ENCODE assay signal across 24 cellular contexts in the genomic region with DNA sequence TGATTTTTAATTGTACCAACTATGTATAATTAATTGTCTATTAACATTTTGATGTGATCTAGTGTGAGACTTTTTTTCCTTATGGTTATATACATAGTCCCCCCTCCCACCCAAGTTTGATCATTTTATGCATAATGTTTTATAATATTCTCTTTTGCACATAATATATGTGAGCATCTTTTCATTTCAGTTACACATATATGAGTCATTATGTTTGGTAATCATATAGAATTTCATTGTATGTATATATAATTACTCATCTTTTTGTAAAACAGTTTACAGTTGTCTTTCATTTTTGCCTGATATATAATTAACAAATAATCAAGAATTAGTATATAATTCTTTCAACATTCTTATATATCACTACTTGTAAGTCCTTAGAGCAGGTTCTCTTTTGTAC. TPM values are rescaled to one million over a fixed set of nuclear protein-coding genes. Genes with fewer than 3 reads are reported as not detected.
"Had no signal": no experiment of that assay in that cellular context is flagged by ENCODE, and none has a peak within 500 bp of the region (broad histone marks: within the 10 kb centered on the region; RNA-seq: fewer than 3 reads in every experiment).

No MANE protein-coding gene starts in this region.

- ATAC-seq: HepG2, Panc1, Right ventricle myocardium inferior, SK-N-SH treated with all-trans-retinoic acid at 6 μM for 48 hours had no signal

- FAIRE-seq: HepG2 had no signal

- H3K4me1 ChIP-seq: SJCRH30 had no signal

- H3K27ac ChIP-seq: RWPE1, SJCRH30 had no signal

- H3K27me3 ChIP-seq: MG63, SJCRH30 had no signal

- H3K9me3 ChIP-seq: MG63, SJCRH30 had no signal

- DNase-seq: IMR-90, Karpas-422, KG1, MG63, NCI-H1092, NCI-H1436, NCI-H187, NCI-H2029, NCI-H2081 treated with DMSO at 0.1 percent for 48 hours, NCI-H2171, NCI-H226, NCI-H446, NCI-H510A, NCI-H524 treated with DMSO at 0.1 percent for 48 hours, NCI-H69, NCI-H774, SHP77 treated with DMSO at 0.1 percent for 48 hours, SJCRH30 had no signal

- H3K4me3 ChIP-seq: MG63, SJCRH30 had no signal

RNA-seq across cellular contexts. Expression of a gene that starts 30.0 kb away (rescaled TPM):
- total RNA-seq: Right ventricle myocardium inferior had no signal

RNA-seq across cellular contexts. Expression of a gene that starts 32.7 kb away (rescaled TPM):
- total RNA-seq: HepG2, HT1080, IMR-90, Right ventricle myocardium inferior, SJCRH30 had no signal
- polyA plus RNA-seq: HepG2 had no signal

RNA-seq across cellular contexts. Expression of a gene that starts 40.8 kb away (rescaled TPM):
- total RNA-seq: HepG2, IMR-90, Right ventricle myocardium inferior, SJCRH30 had no signal
- polyA plus RNA-seq: HepG2 had no signal
